1 cellular context compared by ENCODE assay signal in the genomic region with DNA sequence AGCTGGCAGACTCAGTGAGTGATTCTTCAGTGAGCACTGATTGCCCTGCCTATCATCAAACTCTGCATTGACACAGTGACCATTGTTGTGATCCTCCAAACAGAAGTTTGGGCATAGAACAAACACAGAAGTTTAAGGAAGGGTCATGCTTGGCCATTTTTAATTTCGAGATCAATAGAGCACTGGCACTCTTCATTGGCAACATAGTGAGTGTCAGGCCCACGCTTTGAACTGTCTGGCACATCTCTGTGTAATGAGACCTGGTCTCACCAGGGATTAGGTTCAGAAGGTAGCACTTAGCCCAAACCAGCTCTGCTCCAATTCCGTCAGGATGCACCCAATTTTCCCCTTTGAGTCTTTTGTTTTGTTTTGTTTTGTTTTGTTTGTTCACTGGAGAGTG.
TF ChIP-seq lines count a peak whose summit lies in the region.

No MANE protein-coding gene starts in this region.

TF ChIP-seq in HepG2, 621 proteins besides CTCF, POLR2A, EP300 and RAD21 (continued from another document):
- TF ChIP-seq, protein P1, sequence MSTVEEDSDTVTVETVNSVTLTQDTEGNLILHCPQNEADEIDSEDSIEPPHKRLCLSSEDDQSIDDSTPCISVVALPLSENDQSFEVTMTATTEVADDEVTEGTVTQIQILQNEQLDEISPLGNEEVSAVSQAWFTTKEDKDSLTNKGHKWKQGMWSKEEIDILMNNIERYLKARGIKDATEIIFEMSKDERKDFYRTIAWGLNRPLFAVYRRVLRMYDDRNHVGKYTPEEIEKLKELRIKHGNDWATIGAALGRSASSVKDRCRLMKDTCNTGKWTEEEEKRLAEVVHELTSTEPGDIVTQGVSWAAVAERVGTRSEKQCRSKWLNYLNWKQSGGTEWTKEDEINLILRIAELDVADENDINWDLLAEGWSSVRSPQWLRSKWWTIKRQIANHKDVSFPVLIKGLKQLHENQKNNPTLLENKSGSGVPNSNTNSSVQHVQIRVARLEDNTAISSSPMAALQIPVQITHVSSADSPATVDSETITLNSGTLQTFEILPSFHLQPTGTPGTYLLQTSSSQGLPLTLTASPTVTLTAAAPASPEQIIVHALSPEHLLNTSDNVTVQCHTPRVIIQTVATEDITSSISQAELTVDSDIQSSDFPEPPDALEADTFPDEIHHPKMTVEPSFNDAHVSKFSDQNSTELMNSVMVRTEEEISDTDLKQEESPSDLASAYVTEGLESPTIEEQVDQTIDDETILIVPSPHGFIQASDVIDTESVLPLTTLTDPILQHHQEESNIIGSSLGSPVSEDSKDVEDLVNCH (CRISPR knock-in tag; IDR thresholded peaks at IDR 0.05), result no peak
- TF ChIP-seq HDAC6 (IDR thresholded peaks at IDR 0.05; ENCODE audit: low read depth, low read length) (no peak), GABPB1 (CRISPR knock-in tag; IDR thresholded peaks at IDR 0.05) (no peak), ETV6 (CRISPR knock-in tag; conservative IDR thresholded peaks at IDR 0.05) (no peak), ZFP62 (CRISPR knock-in tag; IDR thresholded peaks at IDR 0.05) (no peak), ASH2L (IDR thresholded peaks at IDR 0.05; ENCODE audit: insufficient read length, low read depth, low read length) (no peak), ZNF773 (CRISPR knock-in tag; IDR thresholded peaks at IDR 0.05; ENCODE audit: borderline replicate concordance) (no peak), HNRNPK (IDR thresholded peaks at IDR 0.05; ENCODE audit: low read depth, low read length, poor library complexity, severe bottlenecking) (no peak), ZNF20 (CRISPR knock-in tag; IDR thresholded peaks at IDR 0.05) (no peak), ZNF768 (CRISPR knock-in tag; IDR thresholded peaks at IDR 0.05) (no peak), NR2C2 (CRISPR knock-in tag; IDR thresholded peaks at IDR 0.05; ENCODE audit: borderline replicate concordance) (no peak)
- TF ChIP-seq, protein P2, sequence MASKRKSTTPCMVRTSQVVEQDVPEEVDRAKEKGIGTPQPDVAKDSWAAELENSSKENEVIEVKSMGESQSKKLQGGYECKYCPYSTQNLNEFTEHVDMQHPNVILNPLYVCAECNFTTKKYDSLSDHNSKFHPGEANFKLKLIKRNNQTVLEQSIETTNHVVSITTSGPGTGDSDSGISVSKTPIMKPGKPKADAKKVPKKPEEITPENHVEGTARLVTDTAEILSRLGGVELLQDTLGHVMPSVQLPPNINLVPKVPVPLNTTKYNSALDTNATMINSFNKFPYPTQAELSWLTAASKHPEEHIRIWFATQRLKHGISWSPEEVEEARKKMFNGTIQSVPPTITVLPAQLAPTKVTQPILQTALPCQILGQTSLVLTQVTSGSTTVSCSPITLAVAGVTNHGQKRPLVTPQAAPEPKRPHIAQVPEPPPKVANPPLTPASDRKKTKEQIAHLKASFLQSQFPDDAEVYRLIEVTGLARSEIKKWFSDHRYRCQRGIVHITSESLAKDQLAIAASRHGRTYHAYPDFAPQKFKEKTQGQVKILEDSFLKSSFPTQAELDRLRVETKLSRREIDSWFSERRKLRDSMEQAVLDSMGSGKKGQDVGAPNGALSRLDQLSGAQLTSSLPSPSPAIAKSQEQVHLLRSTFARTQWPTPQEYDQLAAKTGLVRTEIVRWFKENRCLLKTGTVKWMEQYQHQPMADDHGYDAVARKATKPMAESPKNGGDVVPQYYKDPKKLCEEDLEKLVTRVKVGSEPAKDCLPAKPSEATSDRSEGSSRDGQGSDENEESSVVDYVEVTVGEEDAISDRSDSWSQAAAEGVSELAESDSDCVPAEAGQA (IDR thresholded peaks at IDR 0.05; ENCODE audit: low read depth), result no peak
- TF ChIP-seq, protein P2 (CRISPR knock-in tag; IDR thresholded peaks at IDR 0.05; ENCODE audit: borderline replicate concordance), result no peak
TF ChIP-seq in HepG2: peak in this region for 0.
